1 cellular context compared by ENCODE assay signal in the genomic region with DNA sequence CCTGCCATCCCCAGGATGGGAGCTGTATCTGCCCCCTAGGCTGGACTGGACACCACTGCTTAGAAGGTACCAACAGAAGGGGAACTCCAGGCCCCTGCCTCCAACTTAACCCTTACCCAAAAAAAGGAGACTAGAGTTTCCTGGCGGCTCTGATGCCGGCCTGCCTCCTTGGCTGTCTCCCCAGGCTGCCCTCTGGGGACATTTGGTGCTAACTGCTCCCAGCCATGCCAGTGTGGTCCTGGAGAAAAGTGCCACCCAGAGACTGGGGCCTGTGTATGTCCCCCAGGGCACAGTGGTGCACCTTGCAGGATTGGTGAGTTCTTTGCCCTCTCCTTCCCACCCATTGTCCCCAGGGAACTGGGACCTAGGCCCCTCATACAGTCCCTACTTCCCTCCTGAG.
TF ChIP-seq lines count a peak whose summit lies in the region.

No MANE protein-coding gene starts in this region.

TF ChIP-seq in K562, 482 proteins besides CTCF, POLR2A, EP300 and RAD21:
- TF ChIP-seq KLF13 (tag; IDR thresholded peaks at IDR 0.05; ENCODE audit: borderline replicate concordance, low read depth): no peak
- no peak for TF ChIP-seq ZFPM2 (CRISPR knock-in tag; IDR thresholded peaks at IDR 0.05)
- no peak for TF ChIP-seq E2F3 (CRISPR knock-in tag; IDR thresholded peaks at IDR 0.05)
- no peak for TF ChIP-seq THRAP3 (IDR thresholded peaks at IDR 0.05; ENCODE audit: borderline replicate concordance)
- no peak for TF ChIP-seq ZNF146 (CRISPR knock-in tag; IDR thresholded peaks at IDR 0.05; ENCODE audit: unreplicated experiment)
- TF ChIP-seq NR2C2 (CRISPR knock-in tag; IDR thresholded peaks at IDR 0.05): no peak
- TF ChIP-seq NR2C2 (tag; IDR thresholded peaks at IDR 0.05): no peak
- TF ChIP-seq PML (IDR thresholded peaks at IDR 0.05; ENCODE audit: low read length): no peak
- TF ChIP-seq GATAD2B (IDR thresholded peaks at IDR 0.05; ENCODE audit: borderline replicate concordance): no peak
- TF ChIP-seq TEAD1 (CRISPR knock-in tag; IDR thresholded peaks at IDR 0.05): no peak
- TF ChIP-seq MAZ (CRISPR knock-in tag; conservative IDR thresholded peaks at IDR 0.05 in 1 of 2, IDR thresholded peaks at IDR 0.05 in 1 of 2): no peak
- no peak for TF ChIP-seq LARP7 (IDR thresholded peaks at IDR 0.05)
- TF ChIP-seq, protein P1, sequence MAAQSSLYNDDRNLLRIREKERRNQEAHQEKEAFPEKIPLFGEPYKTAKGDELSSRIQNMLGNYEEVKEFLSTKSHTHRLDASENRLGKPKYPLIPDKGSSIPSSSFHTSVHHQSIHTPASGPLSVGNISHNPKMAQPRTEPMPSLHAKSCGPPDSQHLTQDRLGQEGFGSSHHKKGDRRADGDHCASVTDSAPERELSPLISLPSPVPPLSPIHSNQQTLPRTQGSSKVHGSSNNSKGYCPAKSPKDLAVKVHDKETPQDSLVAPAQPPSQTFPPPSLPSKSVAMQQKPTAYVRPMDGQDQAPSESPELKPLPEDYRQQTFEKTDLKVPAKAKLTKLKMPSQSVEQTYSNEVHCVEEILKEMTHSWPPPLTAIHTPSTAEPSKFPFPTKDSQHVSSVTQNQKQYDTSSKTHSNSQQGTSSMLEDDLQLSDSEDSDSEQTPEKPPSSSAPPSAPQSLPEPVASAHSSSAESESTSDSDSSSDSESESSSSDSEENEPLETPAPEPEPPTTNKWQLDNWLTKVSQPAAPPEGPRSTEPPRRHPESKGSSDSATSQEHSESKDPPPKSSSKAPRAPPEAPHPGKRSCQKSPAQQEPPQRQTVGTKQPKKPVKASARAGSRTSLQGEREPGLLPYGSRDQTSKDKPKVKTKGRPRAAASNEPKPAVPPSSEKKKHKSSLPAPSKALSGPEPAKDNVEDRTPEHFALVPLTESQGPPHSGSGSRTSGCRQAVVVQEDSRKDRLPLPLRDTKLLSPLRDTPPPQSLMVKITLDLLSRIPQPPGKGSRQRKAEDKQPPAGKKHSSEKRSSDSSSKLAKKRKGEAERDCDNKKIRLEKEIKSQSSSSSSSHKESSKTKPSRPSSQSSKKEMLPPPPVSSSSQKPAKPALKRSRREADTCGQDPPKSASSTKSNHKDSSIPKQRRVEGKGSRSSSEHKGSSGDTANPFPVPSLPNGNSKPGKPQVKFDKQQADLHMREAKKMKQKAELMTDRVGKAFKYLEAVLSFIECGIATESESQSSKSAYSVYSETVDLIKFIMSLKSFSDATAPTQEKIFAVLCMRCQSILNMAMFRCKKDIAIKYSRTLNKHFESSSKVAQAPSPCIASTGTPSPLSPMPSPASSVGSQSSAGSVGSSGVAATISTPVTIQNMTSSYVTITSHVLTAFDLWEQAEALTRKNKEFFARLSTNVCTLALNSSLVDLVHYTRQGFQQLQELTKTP (IDR thresholded peaks at IDR 0.05; ENCODE audit: low read depth in 1 of 2, partially characterized antibody in 2 of 2): no peak
- no peak for TF ChIP-seq BHLHE40 (IDR thresholded peaks at IDR 0.05; ENCODE audit: low read length)
- no peak for TF ChIP-seq ZNF354B (CRISPR knock-in tag; IDR thresholded peaks at IDR 0.05)
- no peak for TF ChIP-seq PYGO2 (tag; IDR thresholded peaks at IDR 0.05)
- TF ChIP-seq HNRNPLL (IDR thresholded peaks at IDR 0.05; ENCODE audit: low read depth, low read length, poor library complexity, severe bottlenecking): no peak
- TF ChIP-seq HEY1 (CRISPR knock-in tag; IDR thresholded peaks at IDR 0.05; ENCODE audit: borderline replicate concordance): no peak
- no peak for TF ChIP-seq FOXK1 (CRISPR knock-in tag; IDR thresholded peaks at IDR 0.05; ENCODE audit: borderline replicate concordance)
- no peak for TF ChIP-seq SIN3B (IDR thresholded peaks at IDR 0.05; ENCODE audit: low read depth)
